ENCODE assay signal across 8 cellular contexts in the genomic region with DNA sequence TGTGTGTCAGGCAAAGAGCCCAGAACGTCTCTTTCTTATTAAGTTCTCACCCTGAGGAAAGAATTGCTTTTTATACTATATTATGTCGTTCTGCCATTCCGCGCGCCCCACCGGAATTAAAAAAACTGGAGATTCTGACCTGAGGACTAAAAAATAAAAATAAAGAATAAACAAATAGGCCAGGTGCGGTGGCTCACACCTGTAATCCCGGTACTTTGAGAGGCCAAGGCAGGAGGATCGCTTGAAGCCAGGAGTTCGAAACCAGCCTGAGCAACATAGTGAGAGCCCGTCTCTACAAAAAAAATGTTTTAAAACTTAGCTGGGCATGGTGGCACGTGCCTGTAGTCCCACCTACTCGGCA. TPM values are rescaled to one million over a fixed set of nuclear protein-coding genes. Genes with fewer than 3 reads are reported as not detected.
DNase-seq lines count a peak whose midpoint lies in the region; ATAC-seq, FAIRE-seq and TF ChIP-seq lines count a peak whose summit lies in the region.

No MANE protein-coding gene starts in this region.

- H3K9me3 Mint-ChIP-seq in CD8-positive, alpha-beta T cell, result no peaks in the 10 kb centered on the region

- H2BK15ac ChIP-seq in H1 (ENCODE audit: low read length), result no peak overlapping the region

- peak overlapping the region; percentile 88 for H3K27ac ChIP-seq in CD8-positive, alpha-beta T cell (ENCODE audit: low read depth, low read length)
- peak overlapping the region; percentile 96 for H3K27ac ChIP-seq in PC-3 (ENCODE audit: low read length)
- H3K27ac ChIP-seq in H1 (ENCODE audit: low read depth, low read length), result peak overlapping the region; percentile 100
- H3K27ac ChIP-seq in pancreas, result peak overlapping the region; percentile 98 to 100 (median 99)

- H3K9me2 ChIP-seq in PC-3 (replicated peaks; ENCODE audit: low read length), result no peaks in the 10 kb centered on the region

- no peak for DNase-seq in CD8-positive, alpha-beta T cell
- DNase-seq in PC-3 (no peak), H1 (ENCODE audit: low read depth in 1 of 2, low spot score in 2 of 2) (no peak), pancreas (no peak), GM13976 (ENCODE audit: low spot score) (no peak)
- DNase-seq in activated CD4-positive, CD25-positive, alpha-beta regulatory T cell (lab: John Stamatoyannopoulos, UW), result no peak
- DNase-seq in stimulated activated naive CD4-positive, alpha-beta T cell treated with Interleukin-2 at 50 U/mL for 16 hours (lab: John Stamatoyannopoulos, UW), result no peak

- peak overlapping the region; percentile 90 for H2BK12ac ChIP-seq in H1 (ENCODE audit: low read depth, low read length)

- peaks cover 5% of the 10 kb centered on the region for H3K4me1 ChIP-seq in CD8-positive, alpha-beta T cell (ENCODE audit: insufficient read depth, low read length)
- H3K4me1 ChIP-seq in PC-3 (ENCODE audit: insufficient read depth, low read length) (peaks cover 3% of the 10 kb centered on the region), H1 (replicated peaks in 1 of 4; ENCODE audit: control insufficient read depth in 3 of 4, insufficient read depth in 4 of 4, low read length in 3 of 4) (no peaks in the 10 kb centered on the region; a peak in 2 of 7 replicates), pancreas (no peaks in the 10 kb centered on the region)

- peaks cover 4% of the 10 kb centered on the region; the same call in 1 of the 2 replicates for H3K23me2 ChIP-seq in H1 (ENCODE audit: low read depth, low read length)

- H3K18ac ChIP-seq in H1 (ENCODE audit: extremely low read depth, low read length), result no peak overlapping the region

- no peak for TF ChIP-seq RAD21 in H1 (IDR thresholded peaks at IDR 0.05 in 1 of 2, conservative IDR thresholded peaks at IDR 0.05 in 1 of 2; ENCODE audit: low read depth in 2 of 2, low read length in 2 of 2)

- H2BK5ac ChIP-seq in H1 (ENCODE audit: low read depth, low read length), result no peak overlapping the region; the same call in 1 of the 2 replicates

- no peaks in the 10 kb centered on the region for H3K27me3 Mint-ChIP-seq in CD8-positive, alpha-beta T cell (ENCODE audit: low read depth)

- H3K4me2 ChIP-seq in PC-3 (ENCODE audit: low read length) (peak overlapping the region; percentile 87), H1 (ENCODE audit: insufficient read depth in 1 of 2, low read depth in 2 of 2, low read length in 2 of 2) (peak overlapping the region; percentile 68 to 98; a peak in 3 of 4 replicates)

- no peak overlapping the region for H4K8ac ChIP-seq in H1 (ENCODE audit: extremely low read depth, insufficient read depth, low read length)

- no peak overlapping the region for H3K56ac ChIP-seq in H1 (replicated peaks; ENCODE audit: insufficient read length, low read depth, low read length)

- TF ChIP-seq CTCF in CD8-positive, alpha-beta T cell (IDR thresholded peaks at IDR 0.05), result no peak
- TF ChIP-seq CTCF in PC-3 (conservative IDR thresholded peaks at IDR 0.05; ENCODE audit: low read depth, low read length) (no peak), H1 (IDR thresholded peaks at IDR 0.05; ENCODE audit: control extremely low read depth in 1 of 3, insufficient read depth in 1 of 3, low read depth in 1 of 3, low read length in 3 of 3) (no peak), pancreas (IDR thresholded peaks at IDR 0.05) (no peak), GM13976 (IDR thresholded peaks at IDR 0.05; ENCODE audit: borderline replicate concordance, control extremely low read depth, extremely low read depth, insufficient read depth, missing control alignments) (no peak)

- CTCF ChIA-PET in CD8-positive, alpha-beta T cell (lab: Charles Lee), result interaction anchor here (1.1 kb wide), 2 partner anchors 9 to 35 kb away, joined by 3 to 5 read pairs; no protein-coding TSS in a partner anchor
- CTCF ChIA-PET in PC-3 (lab: Charles Lee), result no interaction called here
- CTCF ChIA-PET in H1 (lab: Charles Lee; ENCODE audit: partially characterized antibody), result interaction anchor here (1.2 kb wide), 1 partner anchor 12 kb away, joined by 4 read pairs; no protein-coding TSS in a partner anchor

- ATAC-seq in CD8-positive, alpha-beta T cell, result no peak
- ATAC-seq in PC-3, result no peak
- no peak for ATAC-seq in pancreas
- no peak for ATAC-seq in HG02852 (IDR thresholded peaks at IDR 0.05; ENCODE audit: unreplicated experiment)

- H3K36me3 ChIP-seq in CD8-positive, alpha-beta T cell (ENCODE audit: insufficient read depth, low read length), result no peaks in the 10 kb centered on the region
- H3K36me3 ChIP-seq in PC-3 (ENCODE audit: low read depth, low read length), result no peaks in the 10 kb centered on the region
- peaks cover 0 to 9% (median 0%) of the 10 kb centered on the region in 4 experiments; a peak in 1 of 8 replicates for H3K36me3 ChIP-seq in H1 (ENCODE audit: control insufficient read depth in 2 of 4, insufficient read depth in 4 of 4, low read length in 3 of 4)
- no peaks in the 10 kb centered on the region for H3K36me3 ChIP-seq in pancreas

- H3K4ac ChIP-seq in H1 (replicated peaks; ENCODE audit: insufficient read length, low read depth, low read length), result no peak overlapping the region

- no peak overlapping the region for H3K23ac ChIP-seq in H1 (ENCODE audit: insufficient read length)

- peak overlapping the region; percentile 79 for H4K91ac ChIP-seq in H1 (replicated peaks; ENCODE audit: insufficient read length, low read length)

- FAIRE-seq in H1 (lab: Jason Lieb, UNC) (no peak), pancreas (lab: Jason Lieb, UNC) (no peak)

- 92% methylated on average over 13 of the region's 13 CpGs; no CpG with 5 or more reads in 1 of the 2 experiments for WGBS in H1 (ENCODE audit: extremely low coverage in 1 of 2, insufficient coverage in 1 of 2, insufficient read length in 1 of 2, insufficient replicate concordance in 2 of 2, low coverage in 1 of 2, low lambda C conversion rate in 2 of 2, missing lambda C conversion rate in 1 of 2), 2 experiments
- WGBS in pancreas, 2 donors, result 96 to 99% methylated on average over 13 of the region's 13 CpGs

- H3K4me3 ChIP-seq in CD8-positive, alpha-beta T cell (ENCODE audit: low read depth, low read length), result peak overlapping the region; percentile 76
- H3K4me3 ChIP-seq in PC-3 (ENCODE audit: low read length) (peak overlapping the region; percentile 87; the same call in 1 of the 2 replicates), H1 (ENCODE audit: extremely low read depth in 1 of 4, insufficient read depth in 2 of 4, low read depth in 3 of 4, low read length in 4 of 4) (peak overlapping the region in 1 of 4 experiments; percentile 66; a peak in 3 of 8 replicates), pancreas (peak overlapping the region in 2 of 4 donors; percentile 72 to 73)

- H3K9ac ChIP-seq in PC-3 (ENCODE audit: low read length) (peak overlapping the region; percentile 96), H1 (replicated peaks in 1 of 4; ENCODE audit: extremely low read depth in 1 of 4, low read depth in 3 of 4, low read length in 3 of 4) (peak overlapping the region in 2 of 4 experiments; percentile 100; a peak in 2 of 7 replicates)

- POLR2A ChIA-PET in CD8-positive, alpha-beta T cell (lab: Charles Lee), result interaction anchor here (0.9 to 1.1 kb wide), 4 partner anchors 12 to 67 kb away, joined by 3 to 4 read pairs (median 4); partner anchors contain the start of gene ZDHHC12
- POLR2A ChIA-PET in PC-3 (lab: Charles Lee; ENCODE audit: unreplicated experiment), result no interaction called here
- POLR2A ChIA-PET in H1 (lab: Charles Lee; ENCODE audit: partially characterized antibody), result interaction anchor here (0.9 to 43.1 kb wide), 3 partner anchors 12 to 38 kb away, joined by 3 to 1197 read pairs (median 4); partner anchors contain the start of genes PKN3 and SET

- H3K27ac Mint-ChIP-seq in CD8-positive, alpha-beta T cell, result peak overlapping the region; percentile 99

- no TSS peak for BruUV-seq in PC-3 (replicated peaks; lab: Mats Ljungman, UMichigan)

- no peak overlapping the region for H2BK20ac ChIP-seq in H1 (ENCODE audit: low read length)

- H4K5ac ChIP-seq in H1 (ENCODE audit: insufficient read length, low read depth, low read length), result peak overlapping the region; percentile 100

- no peak for TF ChIP-seq EP300 in H1 (IDR thresholded peaks at IDR 0.05; ENCODE audit: borderline replicate concordance in 1 of 2, low read depth in 2 of 2, low read length in 2 of 2)

- no peak for TF ChIP-seq POLR2A in H1 (IDR thresholded peaks at IDR 0.05; ENCODE audit: control extremely low read depth in 1 of 2, low read depth in 2 of 2, low read length in 2 of 2)

- H3K79me2 ChIP-seq in PC-3 (ENCODE audit: low read length) (peaks cover 19% of the 10 kb centered on the region), H1 (ENCODE audit: control insufficient read depth in 1 of 2, insufficient read depth in 2 of 2, low read length in 2 of 2) (no peaks in the 10 kb centered on the region)

- H3F3A ChIP-seq in PC-3 (ENCODE audit: low read length, unreplicated experiment), result no peaks in the 10 kb centered on the region

- peak overlapping the region; percentile 91 for H2AFZ ChIP-seq in PC-3 (ENCODE audit: low read length)
- peak overlapping the region; percentile 100; the same call in 1 of the 2 replicates for H2AFZ ChIP-seq in H1 (ENCODE audit: low read length)

- H2AK5ac ChIP-seq in H1 (ENCODE audit: low read depth, low read length), result no peak overlapping the region

- no peaks in the 10 kb centered on the region for H4K20me1 ChIP-seq in PC-3 (ENCODE audit: low read length)
- peaks cover 0 to 2% of the 10 kb centered on the region in 2 experiments for H4K20me1 ChIP-seq in H1 (replicated peaks in 1 of 2; ENCODE audit: control insufficient read depth in 1 of 2, insufficient read depth in 2 of 2, low read length in 2 of 2)

- peak overlapping the region; percentile 95 for H3K4me3 Mint-ChIP-seq in CD8-positive, alpha-beta T cell

- intact Hi-C loops in CD8-positive, alpha-beta T cell (cut with DNase I, micrococcal nuclease), result loop anchor here in 1 of 2 experiments (5.0 kb wide), 1 partner anchor 130 kb away; the partner anchor contains the start of gene TBC1D13
- intact Hi-C loops in PC-3 (cut with micrococcal nuclease), result loop anchor here (2.0 kb wide), 1 partner anchor 27 kb away; no protein-coding TSS in a partner anchor
- intact Hi-C loops in pancreas (cut with DNase I), result no loop called here

- H3K14ac ChIP-seq in H1 (ENCODE audit: insufficient read length), result no peak overlapping the region

- in situ Hi-C loops in GM13976 (cut with MboI; ENCODE audit: low sequenced_read_pairs, unreplicated experiment), result no loop called here

- H3K27me3 ChIP-seq in CD8-positive, alpha-beta T cell (ENCODE audit: insufficient read depth, low read length), result no peaks in the 10 kb centered on the region
- H3K27me3 ChIP-seq in PC-3 (ENCODE audit: low read length), result no peaks in the 10 kb centered on the region
- H3K27me3 ChIP-seq in H1 (replicated peaks in 1 of 4; ENCODE audit: control insufficient read depth in 3 of 4, extremely low read depth in 1 of 4, insufficient read depth in 3 of 4, low read length in 3 of 4), result no peaks in the 10 kb centered on the region
- no peaks in the 10 kb centered on the region for H3K27me3 ChIP-seq in pancreas

- H3K4me1 Mint-ChIP-seq in CD8-positive, alpha-beta T cell (ENCODE audit: low read depth), result peaks cover 7% of the 10 kb centered on the region

- no peak overlapping the region for H2BK120ac ChIP-seq in H1 (replicated peaks; ENCODE audit: low read depth, low read length)

- H3K9me3 ChIP-seq in CD8-positive, alpha-beta T cell (ENCODE audit: low read length), result no peaks in the 10 kb centered on the region
- H3K9me3 ChIP-seq in PC-3 (ENCODE audit: low read length) (no peaks in the 10 kb centered on the region), H1 (ENCODE audit: insufficient read depth in 2 of 2, low read depth in 1 of 2, low read length in 1 of 2) (no peaks in the 10 kb centered on the region), pancreas (no peaks in the 10 kb centered on the region)

- H3K79me1 ChIP-seq in H1 (ENCODE audit: low read depth, low read length), result no peaks in the 10 kb centered on the region; the same call in 1 of the 2 replicates

- H3K36me3 Mint-ChIP-seq in CD8-positive, alpha-beta T cell, result no peaks in the 10 kb centered on the region

RNA-seq across cellular contexts. Expression of gene DYNC2I2, which starts 0.7 kb away (rescaled TPM):
- total RNA-seq in CD8-positive, alpha-beta T cell, result 1 to 10 TPM; 3.7 to 3.9 TPM
- total RNA-seq in PC-3 (2014; rRNA removed), result 185 and 196 TPM in 2 replicates
- total RNA-seq in H1 (2021; fragmentation: NEBNext Ultra II Directional; extraction: Animal tissue kit (Norgen Biotek cat#: 25700)), result 58.0 and 60.4 TPM in 2 replicates
- 78.5 and 113 TPM in 2 replicates for polyA plus RNA-seq in H1 (2011; rRNA removed)
- polyA plus RNA-seq in H1 (2011; cell fraction: cytosol; rRNA removed), result 112 TPM
- polyA plus RNA-seq in H1 (2011; cell fraction: nucleus; rRNA removed), result 203 TPM
- 31.8 to 74.2 TPM (median 69.7 TPM) in 4 replicates for polyA plus RNA-seq in H1 (2012, experiment 1 of 2)
- 67.0 TPM for polyA plus RNA-seq in H1 (2012, experiment 2 of 2)
- 27.5 TPM for polyA plus RNA-seq in H1 (2013, experiment 1 of 2)
- polyA plus RNA-seq in H1 (2013, experiment 2 of 2), result 25.5 TPM
- 27.1 and 35.1 TPM in 2 replicates for polyA minus RNA-seq in H1 (2011; rRNA and poly(A)+ RNA removed)
- 49.7 TPM for polyA minus RNA-seq in H1 (2011; cell fraction: cytosol; rRNA and poly(A)+ RNA removed)
- 59.3 TPM for polyA minus RNA-seq in H1 (2011; cell fraction: nucleus; rRNA and poly(A)+ RNA removed)
- total RNA-seq in pancreas, result 10 to 100 TPM; 19.5 to 29.3 (median 21.1) TPM
- polyA plus RNA-seq in pancreas, result 10 to 100 TPM; 75.2 to 90.3 TPM

RNA-seq across cellular contexts. Expression of gene SET, which starts 31.7 kb away (rescaled TPM):
- 100 to 1,000 TPM; 243 to 260 TPM for total RNA-seq in CD8-positive, alpha-beta T cell
- total RNA-seq in PC-3 (2014; rRNA removed) (647 and 709 TPM in 2 replicates), pancreas (100 to 1,000 TPM; 107 to 162 (median 150) TPM)
- 1,327 and 1,345 TPM in 2 replicates for total RNA-seq in H1 (2021; fragmentation: NEBNext Ultra II Directional; extraction: Animal tissue kit (Norgen Biotek cat#: 25700))
- polyA plus RNA-seq in H1 (2011; rRNA removed) (466 and 513 TPM in 2 replicates), pancreas (10 to 100 TPM; 42.9 to 77.3 TPM)
- polyA plus RNA-seq in H1 (2011; cell fraction: cytosol; rRNA removed), result 383 TPM
- 93.4 TPM for polyA plus RNA-seq in H1 (2011; cell fraction: nucleus; rRNA removed)
- polyA plus RNA-seq in H1 (2012, experiment 1 of 2), result 759 to 1,315 TPM (median 835 TPM) in 4 replicates
- polyA plus RNA-seq in H1 (2012, experiment 2 of 2), result 163 TPM
- polyA plus RNA-seq in H1 (2013, experiment 1 of 2), result 862 TPM
- 900 TPM for polyA plus RNA-seq in H1 (2013, experiment 2 of 2)
- 245 and 251 TPM in 2 replicates for polyA minus RNA-seq in H1 (2011; rRNA and poly(A)+ RNA removed)
- polyA minus RNA-seq in H1 (2011; cell fraction: cytosol; rRNA and poly(A)+ RNA removed), result 1,111 TPM
- polyA minus RNA-seq in H1 (2011; cell fraction: nucleus; rRNA and poly(A)+ RNA removed), result 200 TPM

RNA-seq across cellular contexts. Expression of gene PKN3, which starts 45.0 kb away (rescaled TPM):
- 1 to 10 TPM; 1.3 to 2.0 TPM for total RNA-seq in CD8-positive, alpha-beta T cell
- 7.8 and 9.4 TPM in 2 replicates for total RNA-seq in PC-3 (2014; rRNA removed)
- total RNA-seq in H1 (2021; fragmentation: NEBNext Ultra II Directional; extraction: Animal tissue kit (Norgen Biotek cat#: 25700)), result 15.2 and 16.3 TPM in 2 replicates
- 15.7 and 24.4 TPM in 2 replicates for polyA plus RNA-seq in H1 (2011; rRNA removed)
- 20.7 TPM for polyA plus RNA-seq in H1 (2011; cell fraction: cytosol; rRNA removed)
- polyA plus RNA-seq in H1 (2011; cell fraction: nucleus; rRNA removed), result 49.0 TPM
- polyA plus RNA-seq in H1 (2012, experiment 1 of 2), result 12.4 to 21.9 TPM (median 18.9 TPM) in 4 replicates
- 16.2 TPM for polyA plus RNA-seq in H1 (2012, experiment 2 of 2)
- 11.3 TPM for polyA plus RNA-seq in H1 (2013, experiment 1 of 2)
- polyA plus RNA-seq in H1 (2013, experiment 2 of 2), result 11.3 TPM
- polyA minus RNA-seq in H1 (2011; rRNA and poly(A)+ RNA removed), result 7.2 and 10.8 TPM in 2 replicates
- 15.9 TPM for polyA minus RNA-seq in H1 (2011; cell fraction: cytosol; rRNA and poly(A)+ RNA removed)
- 11.0 TPM for polyA minus RNA-seq in H1 (2011; cell fraction: nucleus; rRNA and poly(A)+ RNA removed)
- total RNA-seq in pancreas, result 1 to 10 TPM; 2.5 to 4.3 (median 3.7) TPM
- polyA plus RNA-seq in pancreas, result 10 to 100 TPM; 10.0 to 11.0 TPM

Comparison
In these comparisons a context has a peak if more than half of its experiments do, and no peak if none do; other contexts are left out.
1. RNA of gene DYNC2I2, which starts 0.7 kb away (total RNA-seq): 185 to 196 TPM in PC-3, 58.0 to 60.4 TPM in H1 and 19.5 to 29.3 TPM in pancreas; 3.7 to 3.9 TPM in CD8-positive, alpha-beta T cell; every median in the first group is over 4 times any median in the second.
2. Peak in every context shown above with its lines, with median percentiles within 50 percentile points of each other: H3K27ac ChIP-seq.